In genomic region chr11:67551697-67552096, GRCh38 we compare ENCODE assay signal across 3 cellular contexts.
TF ChIP-seq lines count a peak whose summit lies in the region.

No MANE protein-coding gene starts in this region.

TF ChIP-seq in A549, 52 proteins besides CTCF, POLR2A, EP300 and RAD21:
- peak; percentile 80 for TF ChIP-seq ZFP36 (IDR thresholded peaks at IDR 0.05; ENCODE audit: borderline replicate concordance, partially characterized antibody)

TF ChIP-seq in HEK293, 187 proteins besides CTCF, POLR2A, EP300 and RAD21:
- TF ChIP-seq TRIM28 (IDR thresholded peaks at IDR 0.05; ENCODE audit: borderline replicate concordance, low read length) (peak; percentile 76; the same call in 1 of the 2 replicates), SETDB1 (IDR thresholded peaks at IDR 0.05; ENCODE audit: insufficient read length, low read length) (peak; percentile 86), ZNF585B (tag by site-specific recombination; IDR thresholded peaks at IDR 0.05) (peak; percentile 96)

TF ChIP-seq in K562, 482 proteins besides CTCF, POLR2A, EP300 and RAD21:
- TF ChIP-seq TRIM24 (IDR thresholded peaks at IDR 0.05) (peak in 1 of 2 experiments; percentile 53; a peak in 2 of 4 replicates), ZFP36 (IDR thresholded peaks at IDR 0.05; ENCODE audit: low read depth, low read length, partially characterized antibody) (peak; percentile 38), TRIM28 (IDR thresholded peaks at IDR 0.05) (peak; percentile 85)
- TF ChIP-seq, protein P1, sequence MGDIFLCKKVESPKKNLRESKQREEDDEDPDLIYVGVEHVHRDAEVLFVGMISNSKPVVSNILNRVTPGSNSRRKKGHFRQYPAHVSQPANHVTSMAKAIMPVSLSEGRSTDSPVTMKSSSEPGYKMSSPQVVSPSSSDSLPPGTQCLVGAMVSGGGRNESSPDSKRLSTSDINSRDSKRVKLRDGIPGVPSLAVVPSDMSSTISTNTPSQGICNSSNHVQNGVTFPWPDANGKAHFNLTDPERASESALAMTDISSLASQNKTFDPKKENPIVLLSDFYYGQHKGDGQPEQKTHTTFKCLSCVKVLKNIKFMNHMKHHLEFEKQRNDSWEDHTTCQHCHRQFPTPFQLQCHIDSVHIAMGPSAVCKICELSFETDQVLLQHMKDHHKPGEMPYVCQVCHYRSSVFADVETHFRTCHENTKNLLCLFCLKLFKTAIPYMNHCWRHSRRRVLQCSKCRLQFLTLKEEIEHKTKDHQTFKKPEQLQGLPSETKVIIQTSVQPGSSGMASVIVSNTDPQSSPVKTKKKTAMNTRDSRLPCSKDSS (IDR thresholded peaks at IDR 0.05; ENCODE audit: low read depth, partially characterized antibody) = peak; percentile 47
